In genomic region chr14:60508707-60509437, GRCh38 we compare ENCODE assay signal across 9 cellular contexts. TPM values are rescaled to one million over a fixed set of nuclear protein-coding genes. Genes with fewer than 3 reads are reported as not detected.
DNase-seq lines count a peak whose midpoint lies in the region; ATAC-seq and TF ChIP-seq lines count a peak whose summit lies in the region.
"Had no signal": no experiment of that assay in that cellular context is flagged by ENCODE, and none has a peak within 500 bp of the region (broad histone marks: within the 10 kb centered on the region; RNA-seq: fewer than 3 reads in every experiment).

Gene SIX6, plus strand, starts transcription at chr14:60509146. Its CDS starts 253 bp downstream, at chr14:60509399.

- no peak within 1 kb of the TSS for H3K4me3 ChIP-seq in choroid plexus epithelial cell (ENCODE audit: low read depth, low read length)

- no peak for TF ChIP-seq CTCF in choroid plexus epithelial cell (conservative IDR thresholded peaks at IDR 0.05; ENCODE audit: low read depth, low read length)

- ATAC-seq in GM21390 (IDR thresholded peaks at IDR 0.05; ENCODE audit: unreplicated experiment) (no peak), HG02623 (IDR thresholded peaks at IDR 0.05; ENCODE audit: unreplicated experiment) (no peak)

- peak; percentile 38 for DNase-seq in DMS79 treated with DMSO at 0.1 percent for 48 hours (lab: John Stamatoyannopoulos, UW)
- no peak for DNase-seq in DMS79 (lab: John Stamatoyannopoulos, UW)
- DNase-seq in NCI-H2171 (lab: John Stamatoyannopoulos, UW): peak; percentile 82
- peak; percentile 22 for DNase-seq in choroid plexus epithelial cell (ENCODE audit: low read depth)
- DNase-seq in renal cortical epithelial cell (ENCODE audit: low read depth): peak; percentile 6
- DNase-seq in HK-2 (ENCODE audit: unreplicated experiment): no peak

RNA-seq across cellular contexts. Expression of gene SIX6, which starts in this region (rescaled TPM):
- not detected in 2 replicates for total RNA-seq in renal cortical epithelial cell
- total RNA-seq: fibroblast of villous mesenchyme had no signal

Comparison
In these comparisons a context has a peak if more than half of its experiments do, and no peak if none do; other contexts are left out.
1. DNase-seq: peak in DMS79 treated with DMSO at 0.1 percent for 48 hours (single experiment), NCI-H2171 (single experiment) and choroid plexus epithelial cell (single experiment); none in DMS79 (single experiment) and HK-2 (single experiment).
2. Peak in DNase-seq in renal cortical epithelial cell; RNA of the gene not detected or under 1 TPM.